ENCODE assay signal across 20 cellular contexts in the genomic region with DNA sequence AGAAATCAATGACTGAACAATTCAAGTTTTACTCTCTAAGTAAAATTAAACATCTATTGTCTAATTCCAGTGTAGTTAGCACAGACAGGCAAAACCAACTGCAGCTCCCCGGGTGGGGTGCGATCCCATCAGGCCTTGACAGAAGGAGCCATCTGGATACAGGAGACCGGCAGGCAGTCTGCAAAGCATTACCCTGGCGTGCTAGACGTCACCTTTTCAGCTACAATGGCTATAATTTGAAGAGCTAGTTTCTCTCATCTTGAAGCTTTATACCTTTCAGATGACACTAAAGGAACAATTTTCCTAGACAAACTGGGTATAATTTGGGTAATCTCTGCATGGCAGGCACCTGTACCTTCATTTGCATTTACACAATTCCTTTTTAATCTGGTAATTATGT.
"Had no signal": no experiment of that assay in that cellular context is flagged by ENCODE, and none has a peak within 500 bp of the region (broad histone marks: within the 10 kb centered on the region; RNA-seq: fewer than 3 reads in every experiment).

No MANE protein-coding gene starts in this region.

- H3K27ac ChIP-seq: esophagus squamous epithelium, left ventricle myocardium inferior, thyroid gland had no signal

- H3K9me3 ChIP-seq: left ventricle myocardium inferior, thyroid gland had no signal

- FAIRE-seq: urothelium cell line had no signal

- H3K36me3 Mint-ChIP-seq: activated naive CD8-positive, alpha-beta T cell treated with anti-CD3 and anti-CD28 coated beads for 36 hours had no signal

- H3K27me3 ChIP-seq: esophagus squamous epithelium, thyroid gland had no signal

- H3K27me3 Mint-ChIP-seq: activated naive CD8-positive, alpha-beta T cell treated with anti-CD3 and anti-CD28 coated beads for 36 hours; progenitor cell of endocrine pancreas had no signal

- H3K4me1 Mint-ChIP-seq: activated naive CD8-positive, alpha-beta T cell treated with anti-CD3 and anti-CD28 coated beads for 36 hours; immature natural killer cell; nephron progenitor cell had no signal

- H3K4me3 ChIP-seq: esophagus squamous epithelium, left ventricle myocardium inferior, thyroid gland had no signal

- DNase-seq: activated CD4-positive, alpha-beta T cell treated with anti-CD3 and anti-CD28 coated beads, Interleukin-2, amount 50 U/mL, for 48 hours; activated naive CD8-positive, alpha-beta T cell treated with anti-CD3 and anti-CD28 coated beads for 36 hours; activated T-cell treated with anti-CD3 and anti-CD28 coated beads for 4 hours; amygdala; dermis blood vessel endothelial cell; effector memory CD4-positive, alpha-beta T cell; esophagus squamous epithelium; immature natural killer cell; kidney glomerular epithelial cell; left ventricle myocardium inferior; mammary epithelial cell; midbrain; nephron progenitor cell; stimulated activated CD4-positive, alpha-beta T cell treated with anti-CD3 and anti-CD28 coated beads, Interleukin-12 subunit alpha, Interleukin-12 subunit beta, amount 100 ng/mL, for 4 hours; stimulated activated CD4-positive, alpha-beta T cell treated with anti-CD3 and anti-CD28 coated beads, Interleukin-1b, Interleukin-23, amount 100 ng/mL, for 48 hours; stimulated activated naive CD4-positive, alpha-beta T cell treated with Interleukin-2 at 50 U/mL for 16 hours; thyroid gland had no signal

- H3K4me1 ChIP-seq: esophagus squamous epithelium, left ventricle myocardium inferior, thyroid gland had no signal

- H3K4me3 Mint-ChIP-seq: activated naive CD8-positive, alpha-beta T cell treated with anti-CD3 and anti-CD28 coated beads for 36 hours; activated T-helper 1 cell treated with anti-CD3 and anti-CD28 coated beads, Interleukin-12 subunit alpha, Interleukin-12 subunit beta, Interleukin-2, Interleukin-4 antibody, amounts not matched to agents 30 ng/mL and 10 ng/mL and 1 ng/mL, durations not matched to agents 14 hours and 24 hours and 36 hours; immature natural killer cell; nephron progenitor cell had no signal

- H3K36me3 ChIP-seq: esophagus squamous epithelium, left ventricle myocardium inferior, thyroid gland had no signal

- H3K27ac Mint-ChIP-seq: activated naive CD8-positive, alpha-beta T cell treated with anti-CD3 and anti-CD28 coated beads for 36 hours; activated T-helper 1 cell treated with anti-CD3 and anti-CD28 coated beads, Interleukin-12 subunit alpha, Interleukin-12 subunit beta, Interleukin-2, Interleukin-4 antibody, amounts not matched to agents 30 ng/mL and 10 ng/mL and 1 ng/mL, durations not matched to agents 14 hours and 24 hours and 36 hours; immature natural killer cell; nephron progenitor cell; progenitor cell of endocrine pancreas had no signal

- H3K9me3 Mint-ChIP-seq: activated naive CD8-positive, alpha-beta T cell treated with anti-CD3 and anti-CD28 coated beads for 36 hours had no signal
